ENCODE assay signal across 19 cellular contexts in genomic region chr11:87296627-87297026, GRCh38.
A peak's percentile ranks its signal among the peaks of the same experiment; 100 is the strongest.
DNase-seq lines count a peak whose midpoint lies in the region; ATAC-seq and TF ChIP-seq lines count a peak whose summit lies in the region.
"Had no signal": no experiment of that assay in that cellular context is flagged by ENCODE, and none has a peak within 500 bp of the region (broad histone marks: within the 10 kb centered on the region; RNA-seq: fewer than 3 reads in every experiment).

No MANE protein-coding gene starts in this region.

- H2AFZ ChIP-seq in Karpas-422 (ENCODE audit: low read length) (no peak overlapping the region), PC-3 (ENCODE audit: low read length) (no peak overlapping the region)

- TF ChIP-seq CTCF in PC-3 (conservative IDR thresholded peaks at IDR 0.05; ENCODE audit: low read depth, low read length), result no peak
- TF ChIP-seq CTCF in endothelial cell (IDR thresholded peaks at IDR 0.05; ENCODE audit: unreplicated experiment), result no peak

- H3K36me3 Mint-ChIP-seq in endothelial cell (ENCODE audit: low read depth, unreplicated experiment), result no peaks in the 10 kb centered on the region

- no peaks in the 10 kb centered on the region for H3K9me3 Mint-ChIP-seq in endothelial cell (ENCODE audit: unreplicated experiment)
- H3K9me3 Mint-ChIP-seq: CD4-positive, alpha-beta T cell; CD8-positive, alpha-beta memory T cell; HFFc6 had no signal

- peak overlapping the region; percentile 21 for H3K27ac Mint-ChIP-seq in endothelial cell (ENCODE audit: unreplicated experiment)
- H3K27ac Mint-ChIP-seq: B cell; CD4-positive, alpha-beta T cell; HFFc6 had no signal

- DNase-seq in Karpas-422 (peak; percentile 69), PC-3 (no peak), endothelial cell (ENCODE audit: low spot score) (no peak), H4 (ENCODE audit: low spot score) (no peak), AG08395 (ENCODE audit: low spot score) (no peak), activated T-cell treated with anti-CD3 and anti-CD28 coated beads for 4 hours (no peak)
- DNase-seq: CD4-positive, alpha-beta T cell; CD8-positive, alpha-beta memory T cell; DMS 273 treated with DMSO at 0.1 percent for 48 hours; DMS79; EL; GDM1; HFFc6 had no signal

- H3K9me2 ChIP-seq in Karpas-422 (replicated peaks; ENCODE audit: insufficient read depth, low read length) (no peaks in the 10 kb centered on the region), PC-3 (replicated peaks; ENCODE audit: low read length) (no peaks in the 10 kb centered on the region)

- peaks cover 3% of the 10 kb centered on the region for H3K27me3 Mint-ChIP-seq in endothelial cell (ENCODE audit: unreplicated experiment)
- H3K27me3 Mint-ChIP-seq: B cell; CD4-positive, alpha-beta T cell; CD8-positive, alpha-beta memory T cell had no signal

- H3K36me3 ChIP-seq in Karpas-422 (ENCODE audit: insufficient read depth, low read length) (peaks cover 26% of the 10 kb centered on the region), PC-3 (ENCODE audit: low read depth, low read length) (no peaks in the 10 kb centered on the region)
- H3K36me3 ChIP-seq: BLaER1, HAP-1 had no signal

- H3K27ac ChIP-seq in Karpas-422 (ENCODE audit: low read length) (peak overlapping the region; percentile 96), PC-3 (ENCODE audit: low read length) (no peak overlapping the region)
- H3K27ac ChIP-seq: BLaER1, C4-2B had no signal

- H3K4me1 ChIP-seq in Karpas-422 (ENCODE audit: low read length) (peaks cover 97% of the 10 kb centered on the region), PC-3 (ENCODE audit: insufficient read depth, low read length) (peaks cover 5% of the 10 kb centered on the region)
- H3K4me1 ChIP-seq: BLaER1 had no signal

- H3K27me3 ChIP-seq in Karpas-422 (ENCODE audit: low read length) (no peaks in the 10 kb centered on the region), PC-3 (ENCODE audit: low read length) (no peaks in the 10 kb centered on the region)
- H3K27me3 ChIP-seq: BLaER1 had no signal

- peak overlapping the region; percentile 69 for H3K9ac ChIP-seq in Karpas-422 (ENCODE audit: low read length)
- no peak overlapping the region for H3K9ac ChIP-seq in PC-3 (ENCODE audit: low read length)
- H3K9ac ChIP-seq: BLaER1 had no signal

- peak overlapping the region; percentile 54 for H3K4me3 ChIP-seq in Karpas-422 (ENCODE audit: low read length)
- no peak overlapping the region for H3K4me3 ChIP-seq in PC-3 (ENCODE audit: low read length)
- H3K4me3 ChIP-seq: BLaER1, GM12878, HAP-1 had no signal

- CTCF ChIA-PET in PC-3 (lab: Charles Lee), result no interaction called here

- no peak overlapping the region for H3K4me3 Mint-ChIP-seq in endothelial cell (ENCODE audit: unreplicated experiment)
- H3K4me3 Mint-ChIP-seq: B cell; CD4-positive, alpha-beta T cell; CD8-positive, alpha-beta memory T cell; HFFc6 had no signal

- intact Hi-C loops in PC-3 (cut with micrococcal nuclease), result no loop called here

- no peaks in the 10 kb centered on the region for H3F3A ChIP-seq in PC-3 (ENCODE audit: low read length, unreplicated experiment)

- POLR2A ChIA-PET in PC-3 (lab: Charles Lee; ENCODE audit: unreplicated experiment), result no interaction called here

- peaks cover 32% of the 10 kb centered on the region for H3K4me1 Mint-ChIP-seq in endothelial cell (ENCODE audit: unreplicated experiment)
- H3K4me1 Mint-ChIP-seq: B cell had no signal

- H3K79me2 ChIP-seq in Karpas-422 (ENCODE audit: low read length) (peaks cover 63% of the 10 kb centered on the region), PC-3 (ENCODE audit: low read length) (no peaks in the 10 kb centered on the region)

- BruUV-seq in PC-3 (replicated peaks; lab: Mats Ljungman, UMichigan), result TSS peak; percentile 2

- ATAC-seq in PC-3, result no peak
- no peak for ATAC-seq in GM21619 (IDR thresholded peaks at IDR 0.05; ENCODE audit: unreplicated experiment)
- ATAC-seq: GM12878 had no signal

- peak overlapping the region; percentile 82 for H3K4me2 ChIP-seq in Karpas-422 (ENCODE audit: low read depth, low read length, poor library complexity, severe bottlenecking)
- no peak overlapping the region for H3K4me2 ChIP-seq in PC-3 (ENCODE audit: low read length)
- H3K4me2 ChIP-seq: BLaER1 had no signal

- H4K20me1 ChIP-seq in Karpas-422 (ENCODE audit: insufficient read depth, low read depth, low read length), result no peaks in the 10 kb centered on the region
- no peaks in the 10 kb centered on the region for H4K20me1 ChIP-seq in PC-3 (ENCODE audit: low read length)
- H4K20me1 ChIP-seq: BLaER1 had no signal

- H3K9me3 ChIP-seq in Karpas-422 (ENCODE audit: low read length) (peaks cover 6% of the 10 kb centered on the region; the same call in 1 of the 2 replicates), PC-3 (ENCODE audit: low read length) (no peaks in the 10 kb centered on the region)
- H3K9me3 ChIP-seq: BLaER1, HAP-1 had no signal
